Comparison of ENCODE assay signal across 8 cellular contexts in genomic region chr10:119807960-119808697, GRCh38.
DNase-seq lines count a peak whose midpoint lies in the region; ATAC-seq and TF ChIP-seq lines count a peak whose summit lies in the region.

No MANE protein-coding gene starts in this region.

- peak; percentile 96 to 97 for ATAC-seq in activated T-cell treated with anti-CD3 and anti-CD28 coated beads, Interleukin-2, amount 50 U/mL, for 72 hours (replicated peaks in 1 of 2)
- ATAC-seq in HG03565 (IDR thresholded peaks at IDR 0.05; ENCODE audit: unreplicated experiment) (peak; percentile 64), GM18909 (IDR thresholded peaks at IDR 0.05; ENCODE audit: poor library complexity, unreplicated experiment) (no peak)
- ATAC-seq in stimulated activated naive CD8-positive, alpha-beta T cell treated with anti-CD3 and anti-CD28 coated beads, Interleukin-15, Interleukin-2, amounts not matched to agents 100 U/mL and 50 U/mL, for 24 hours = peak; percentile 61

- H3K9me3 Mint-ChIP-seq in activated T-cell treated with anti-CD3 and anti-CD28 coated beads, Interleukin-2, amount 50 U/mL, for 72 hours = no peaks in the 10 kb centered on the region

- H3K36me3 Mint-ChIP-seq in activated T-cell treated with anti-CD3 and anti-CD28 coated beads, Interleukin-2, amount 50 U/mL, for 72 hours (ENCODE audit: insufficient read depth in 2 of 2) = peaks cover 1 to 10% of the 10 kb centered on the region in 2 donors

- no peak overlapping the region for H3K4me3 ChIP-seq in astrocyte of the cerebellum (ENCODE audit: low read depth, low read length)

- TF ChIP-seq CTCF in astrocyte of the cerebellum (IDR thresholded peaks at IDR 0.05; ENCODE audit: low read depth, low read length, missing control alignments) = no peak

- DNase-seq in activated T-cell treated with anti-CD3 and anti-CD28 coated beads, Interleukin-2, amount 50 U/mL, for 72 hours = peak; percentile 35 to 45
- DNase-seq in activated T-cell treated with anti-CD3 and anti-CD28 coated beads, Interleukin-2, amount 50 U/mL, for 1 hour = no peak
- DNase-seq in astrocyte of the cerebellum (ENCODE audit: low read depth) = peak; percentile 76
- no peak for DNase-seq in stimulated activated naive CD8-positive, alpha-beta T cell treated with anti-CD3 and anti-CD28 coated beads, Interleukin-15, Interleukin-2, amounts not matched to agents 100 U/mL and 50 U/mL, for 24 hours
- DNase-seq in activated CD4-positive, alpha-beta T cell treated with anti-CD3 and anti-CD28 coated beads, Interleukin-2, amount 50 U/mL, for 4 hours = no peak
- DNase-seq in NCI-H1048 (lab: John Stamatoyannopoulos, UW) = no peak

- H3K27ac Mint-ChIP-seq in activated T-cell treated with anti-CD3 and anti-CD28 coated beads, Interleukin-2, amount 50 U/mL, for 72 hours = peak overlapping the region; percentile 70

- in situ Hi-C loops in astrocyte of the cerebellum (cut with HindIII; ENCODE audit: low sequenced_read_pairs) = no loop called here

- H3K4me1 Mint-ChIP-seq in activated T-cell treated with anti-CD3 and anti-CD28 coated beads, Interleukin-2, amount 50 U/mL, for 72 hours (ENCODE audit: low read depth) = peaks cover 7% of the 10 kb centered on the region

- no peaks in the 10 kb centered on the region for H3K27me3 Mint-ChIP-seq in activated T-cell treated with anti-CD3 and anti-CD28 coated beads, Interleukin-2, amount 50 U/mL, for 72 hours (ENCODE audit: low read depth)

- H3K4me3 Mint-ChIP-seq in activated T-cell treated with anti-CD3 and anti-CD28 coated beads, Interleukin-2, amount 50 U/mL, for 72 hours = no peak overlapping the region

Comparison
In these comparisons a context has a peak if more than half of its experiments do, and no peak if none do; other contexts are left out.
1. DNase-seq: peak in activated T-cell treated with anti-CD3 and anti-CD28 coated beads, Interleukin-2, amount 50 U/mL, for 72 hours (2 of 2) and astrocyte of the cerebellum (single experiment); none in activated T-cell treated with anti-CD3 and anti-CD28 coated beads, Interleukin-2, amount 50 U/mL, for 1 hour (single experiment), stimulated activated naive CD8-positive, alpha-beta T cell treated with anti-CD3 and anti-CD28 coated beads, Interleukin-15, Interleukin-2, amounts not matched to agents 100 U/mL and 50 U/mL, for 24 hours (single experiment), activated CD4-positive, alpha-beta T cell treated with anti-CD3 and anti-CD28 coated beads, Interleukin-2, amount 50 U/mL, for 4 hours (0 of 2) and NCI-H1048 (single experiment).